In genomic region chr15:26870346-26870745, GRCh38 we compare ENCODE assay signal across 33 cellular contexts. TPM values are rescaled to one million over a fixed set of nuclear protein-coding genes. Genes with fewer than 3 reads are reported as not detected.
"Had no signal": no experiment of that assay in that cellular context is flagged by ENCODE, and none has a peak within 500 bp of the region (broad histone marks: within the 10 kb centered on the region; RNA-seq: fewer than 3 reads in every experiment).

No MANE protein-coding gene starts in this region.

- H3K4me3 Mint-ChIP-seq: mesothelial cell of epicardium; naive thymus-derived CD4-positive, alpha-beta T cell; nephron progenitor cell; stimulated activated effector memory CD8-positive, alpha-beta T cell treated with anti-CD3 and anti-CD28 coated beads, Interleukin-12 subunit alpha, Interleukin-12 subunit beta, amount 100 ng/mL, for 72 hours; type B pancreatic cell had no signal

- H3K4me1 ChIP-seq: foreskin keratinocyte, left lung, testis had no signal

- H3K36me3 ChIP-seq: esophagus muscularis mucosa, gastroesophageal sphincter, heart right ventricle, left lung, prostate gland, right atrium auricular region, tibial artery had no signal

- H3K4me1 Mint-ChIP-seq: naive thymus-derived CD4-positive, alpha-beta T cell; stimulated activated effector memory CD8-positive, alpha-beta T cell treated with anti-CD3 and anti-CD28 coated beads, Interleukin-12 subunit alpha, Interleukin-12 subunit beta, amount 100 ng/mL, for 72 hours had no signal

- H3K9me3 Mint-ChIP-seq: mesothelial cell of epicardium; nephron progenitor cell; stimulated activated effector memory CD8-positive, alpha-beta T cell treated with anti-CD3 and anti-CD28 coated beads, Interleukin-12 subunit alpha, Interleukin-12 subunit beta, amount 100 ng/mL, for 72 hours; type B pancreatic cell had no signal

- H3K4me3 ChIP-seq: coronary artery, esophagus muscularis mucosa, gastroesophageal sphincter, heart right ventricle, left lung, mucosa of descending colon, prostate gland, right atrium auricular region, testis, tibial artery had no signal

- H3K36me3 Mint-ChIP-seq: mesothelial cell of epicardium; naive thymus-derived CD4-positive, alpha-beta T cell; stimulated activated effector memory CD8-positive, alpha-beta T cell treated with anti-CD3 and anti-CD28 coated beads, Interleukin-12 subunit alpha, Interleukin-12 subunit beta, amount 100 ng/mL, for 72 hours; type B pancreatic cell had no signal

- H3K27me3 ChIP-seq: testis had no signal

- H3K27ac Mint-ChIP-seq: mesothelial cell of epicardium; naive thymus-derived CD4-positive, alpha-beta T cell; nephron progenitor cell; stimulated activated effector memory CD8-positive, alpha-beta T cell treated with anti-CD3 and anti-CD28 coated beads, Interleukin-12 subunit alpha, Interleukin-12 subunit beta, amount 100 ng/mL, for 72 hours; type B pancreatic cell had no signal

- DNase-seq: dermis blood vessel endothelial cell; effector memory CD4-positive, alpha-beta T cell; foreskin keratinocyte; glutamatergic neuron; heart right ventricle; hippocampal formation; left cardiac atrium; left lung; mesenchymal stem cell; mucosa of descending colon; naive thymus-derived CD4-positive, alpha-beta T cell; nephron progenitor cell; nucleus accumbens; stimulated activated CD4-positive, alpha-beta T cell treated with anti-CD3 and anti-CD28 coated beads, Interleukin-2, amount 100 ng/mL, for 24 hours; stimulated activated CD4-positive, alpha-beta T cell treated with anti-CD3 and anti-CD28 coated beads, Interleukin-4, amount 100 ng/mL, for 24 hours; stimulated activated naive CD8-positive, alpha-beta T cell treated with anti-CD3 and anti-CD28 coated beads, Interleukin-15, Interleukin-2, amounts not matched to agents 100 U/mL and 50 U/mL, for 24 hours; substantia nigra; testis; tibial artery had no signal

- H3K27ac ChIP-seq: coronary artery, foreskin keratinocyte, heart right ventricle, left lung, prostate gland, right atrium auricular region, testis, tibial artery had no signal

- ATAC-seq: foreskin keratinocyte; gastroesophageal sphincter; heart right ventricle; left cardiac atrium; left lung; mucosa of descending colon; naive thymus-derived CD4-positive, alpha-beta T cell; sciatic nerve; stimulated activated effector memory CD8-positive, alpha-beta T cell treated with anti-CD3 and anti-CD28 coated beads, Interleukin-12 subunit alpha, Interleukin-12 subunit beta, amount 100 ng/mL, for 72 hours; stimulated activated naive CD8-positive, alpha-beta T cell treated with anti-CD3 and anti-CD28 coated beads, Interleukin-15, Interleukin-2, amounts not matched to agents 100 U/mL and 50 U/mL, for 24 hours had no signal

- H3K9me3 ChIP-seq: esophagus muscularis mucosa, gastroesophageal sphincter, heart right ventricle, left lung, mucosa of descending colon, prostate gland, right atrium auricular region, testis, tibial artery had no signal

RNA-seq across cellular contexts. Expression of gene GABRA5, which starts 3.5 kb away (rescaled TPM):
- total RNA-seq: dermis blood vessel endothelial cell; endothelial cell of umbilical vein; fibroblast of lung; foreskin keratinocyte; left lung; lower leg skin; lung microvascular endothelial cell; mucosa of descending colon; naive thymus-derived CD4-positive, alpha-beta T cell; osteocyte; sciatic nerve had no signal
